In the genomic region with DNA sequence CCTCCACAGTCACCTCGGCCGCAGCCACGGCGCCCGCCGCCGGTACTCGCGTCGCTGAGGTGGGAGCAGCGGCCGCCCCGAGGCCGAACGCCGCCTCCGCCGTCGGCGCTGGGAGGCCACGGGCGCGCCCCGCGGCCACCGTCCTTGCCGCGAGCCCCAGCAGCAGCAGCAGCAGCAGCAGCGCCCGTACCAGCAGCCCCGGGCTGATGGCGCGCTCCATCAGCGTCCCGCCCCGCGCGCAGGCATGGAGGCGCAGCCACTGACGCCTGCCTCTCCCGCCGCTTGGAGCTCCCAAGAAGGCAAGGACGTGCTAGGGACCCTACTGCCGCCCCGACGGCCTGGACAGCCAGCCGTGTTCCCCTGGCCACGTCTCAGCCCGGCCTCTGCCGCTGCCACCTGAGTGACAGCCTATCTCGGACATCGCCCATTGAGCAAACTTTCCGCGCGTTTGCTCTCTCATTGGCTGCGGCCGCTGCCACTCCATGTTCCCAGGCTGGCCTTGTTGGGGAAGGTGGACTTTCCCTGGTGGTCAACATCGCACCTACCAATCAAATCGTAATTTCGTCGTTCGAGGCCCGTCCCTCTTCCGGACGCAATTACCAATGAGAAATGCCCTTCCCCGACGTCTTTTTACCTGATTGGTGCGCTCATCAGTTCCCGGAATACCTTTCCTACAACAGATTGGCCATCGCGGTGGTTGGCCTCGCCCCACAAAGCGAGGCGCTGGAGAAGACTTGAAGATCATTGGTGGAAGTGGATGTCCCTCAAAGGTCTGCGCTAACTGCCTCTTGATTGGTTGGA, we compare ENCODE assay signal across 8 cellular contexts. TPM values are rescaled to one million over a fixed set of nuclear protein-coding genes. Genes with fewer than 3 reads are reported as not detected.
DNase-seq lines count a peak whose midpoint lies in the region; ATAC-seq and TF ChIP-seq lines count a peak whose summit lies in the region.

A gene (minus strand): TSS at position 410 of the 801 bp plus-strand sequence. CDS start 190 bp downstream, at position 220.

- no peaks in the 10 kb centered on the region for H3K9me3 ChIP-seq in Peyer's patch
- H3K9me3 ChIP-seq in muscle layer of colon (ENCODE audit: low read length) = no peaks in the 10 kb centered on the region

- H3K4me1 ChIP-seq in KMS-11 (ENCODE audit: low read depth, poor library complexity, severe bottlenecking) (peaks cover 48% of the 10 kb centered on the region), Peyer's patch (peaks cover 0 to 19% (median 2%) of the 10 kb centered on the region in 4 donors), muscle layer of colon (ENCODE audit: insufficient read depth, low read length) (peaks cover 25% of the 10 kb centered on the region)

- H3K4me3 ChIP-seq in KMS-11 (IDR thresholded peaks at IDR 0.05; ENCODE audit: insufficient read depth, low read depth, low read length) = peak within 1 kb of the TSS; percentile 97
- H3K4me3 ChIP-seq in Peyer's patch = peak within 1 kb of the TSS; percentile 85 to 89 (median 88)
- H3K4me3 ChIP-seq in muscle layer of colon (ENCODE audit: low read depth in 1 of 2, low read length in 2 of 2) = peak within 1 kb of the TSS; percentile 76

- H3K9ac ChIP-seq in KMS-11 (peak within 1 kb of the TSS; percentile 79), muscle layer of colon (ENCODE audit: low read length) (peak within 1 kb of the TSS; percentile 75)

- peak within 1 kb of the TSS; percentile 68 for H2AFZ ChIP-seq in KMS-11 (ENCODE audit: low read depth)

- DNase-seq in DMS53 treated with DMSO at 0.1 percent for 48 hours (lab: John Stamatoyannopoulos, UW; ENCODE audit: unreplicated experiment) (peak; percentile 100), Peyer's patch (peak; percentile 96 to 99 (median 98))
- DNase-seq in activated T-cell treated with anti-CD3 and anti-CD28 coated beads, Interleukin-2, amount 50 U/mL, for 48 hours = peak; percentile 96
- peak; percentile 88 for DNase-seq in stimulated activated CD8-positive, alpha-beta memory T cell treated with anti-CD3 and anti-CD28 coated beads, Interleukin-7, amount 100 ng/mL, for 24 hours (ENCODE audit: low read depth)

- peaks cover 44% of the 10 kb centered on the region for H3K79me2 ChIP-seq in KMS-11 (ENCODE audit: insufficient read depth, low read depth)

- H3K36me3 ChIP-seq in KMS-11 (ENCODE audit: insufficient read depth) = no peaks in the 10 kb centered on the region
- H3K36me3 ChIP-seq in Peyer's patch = no peaks in the 10 kb centered on the region
- no peaks in the 10 kb centered on the region for H3K36me3 ChIP-seq in muscle layer of colon (ENCODE audit: insufficient read depth, low read length)

- TF ChIP-seq POLR2A in Peyer's patch (IDR thresholded peaks at IDR 0.05) = peak; percentile 98

- H3K27me3 ChIP-seq in KMS-11 (ENCODE audit: insufficient read depth, low read depth) (no peaks in the 10 kb centered on the region), Peyer's patch (no peaks in the 10 kb centered on the region), muscle layer of colon (ENCODE audit: control insufficient read depth in 1 of 2, insufficient read depth in 2 of 2, low read length in 2 of 2) (no peaks in the 10 kb centered on the region)

- H3K27ac ChIP-seq in KMS-11 (peak within 1 kb of the TSS; percentile 83), Peyer's patch (peak within 1 kb of the TSS; percentile 97 to 99 (median 98)), muscle layer of colon (ENCODE audit: low read depth, low read length) (peak within 1 kb of the TSS; percentile 89)

- peak; percentile 85 for ATAC-seq in GM21737 (IDR thresholded peaks at IDR 0.05; ENCODE audit: unreplicated experiment)
- peak; percentile 96 for ATAC-seq in esophagus mucosa

- H3K4me2 ChIP-seq in KMS-11 = peak within 1 kb of the TSS; percentile 99

- TF ChIP-seq CTCF in KMS-11 (conservative IDR thresholded peaks at IDR 0.05; ENCODE audit: low read depth, low read length) (no peak; the same call in 1 of the 2 replicates), Peyer's patch (IDR thresholded peaks at IDR 0.05) (peak in 4 of 6 experiments; percentile 14 to 37 (median 36))

- no peaks in the 10 kb centered on the region for H4K20me1 ChIP-seq in KMS-11 (ENCODE audit: insufficient read depth)

RNA-seq across cellular contexts. Expression of the gene that starts here (rescaled TPM):
- 10 to 100 TPM; 17.1 to 93.3 (median 18.6) TPM for total RNA-seq in Peyer's patch
- 6.2 TPM for total RNA-seq in esophagus mucosa

Comparison
In these comparisons a context has a peak if more than half of its experiments do, and no peak if none do; other contexts are left out.
1. Peak in every context shown above with its lines: DNase-seq, ATAC-seq, H3K4me3 ChIP-seq and H3K27ac ChIP-seq.